In the genomic region with DNA sequence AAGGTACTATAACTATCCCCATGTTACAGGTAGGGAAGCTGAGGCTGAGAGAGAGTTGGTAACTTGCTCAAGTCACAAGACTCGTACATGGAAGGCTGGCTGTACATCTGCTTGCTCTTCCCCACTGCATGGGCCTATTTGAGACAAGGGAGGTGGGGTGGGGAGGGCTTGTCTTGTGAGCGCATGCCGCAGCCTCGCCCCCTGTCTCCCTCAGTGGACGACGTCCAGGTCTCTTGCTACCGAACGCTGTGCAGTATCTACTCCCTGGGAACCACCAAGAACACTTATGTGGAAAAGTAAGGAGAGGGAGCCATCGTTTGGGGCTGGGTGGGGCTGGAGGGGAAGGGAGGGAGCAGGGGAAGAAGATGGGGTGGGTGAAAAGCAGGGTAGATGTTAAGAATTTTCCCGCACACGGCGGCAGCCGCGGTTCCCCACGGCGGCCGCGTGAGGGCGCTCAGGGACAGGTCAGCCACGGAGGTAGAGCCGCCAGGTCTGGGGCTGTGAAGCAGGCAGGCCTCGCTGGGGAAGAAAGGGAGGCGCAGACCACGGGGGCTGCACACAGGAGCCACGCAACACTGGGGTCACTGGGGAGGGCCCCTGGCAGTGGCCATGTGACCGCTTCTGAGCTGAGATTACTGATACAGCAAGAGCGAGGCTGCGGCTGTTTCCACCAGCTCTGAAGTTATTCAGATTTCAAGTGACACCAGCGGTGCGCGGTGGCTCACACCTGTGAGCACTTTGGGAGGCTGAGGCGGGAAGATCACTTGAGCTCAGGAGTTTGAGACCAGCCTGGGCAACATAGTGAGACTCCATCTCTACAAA, we compare ENCODE assay signal across 2 cellular contexts.
TF ChIP-seq lines count a peak whose summit lies in the region.

No MANE protein-coding gene starts in this region.

TF ChIP-seq in HCT116, 20 proteins besides CTCF, POLR2A, EP300 and RAD21 (continued from another document):
- TF ChIP-seq, protein P1, sequence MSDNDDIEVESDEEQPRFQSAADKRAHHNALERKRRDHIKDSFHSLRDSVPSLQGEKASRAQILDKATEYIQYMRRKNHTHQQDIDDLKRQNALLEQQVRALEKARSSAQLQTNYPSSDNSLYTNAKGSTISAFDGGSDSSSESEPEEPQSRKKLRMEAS (IDR thresholded peaks at IDR 0.05): peak; percentile 30; the same call in 1 of the 2 replicates
- no peak for TF ChIP-seq JUND (IDR thresholded peaks at IDR 0.05)
TF ChIP-seq in HCT116: peak in this region for 1.

TF ChIP-seq in endothelial cell of umbilical vein, 7 proteins besides CTCF, POLR2A, EP300 and RAD21:
- TF ChIP-seq GATA2 (IDR thresholded peaks at IDR 0.05; ENCODE audit: insufficient read depth, insufficient read length, low read depth, low read length) (no peak), EZH2 (IDR thresholded peaks at IDR 0.05; ENCODE audit: borderline replicate concordance, low read depth, low read length, severe bottlenecking) (no peak), JUN (IDR thresholded peaks at IDR 0.05; ENCODE audit: borderline replicate concordance, insufficient read depth, insufficient read length, low read depth) (no peak), FOS (IDR thresholded peaks at IDR 0.05; ENCODE audit: borderline replicate concordance, insufficient read depth, low read length) (no peak), MYC (IDR thresholded peaks at IDR 0.05; ENCODE audit: low read depth, low read length) (no peak), POLR2AphosphoS5 (IDR thresholded peaks at IDR 0.05; ENCODE audit: insufficient read depth, low read depth, low read length) (no peak)
- TF ChIP-seq, protein P1 (IDR thresholded peaks at IDR 0.05; ENCODE audit: insufficient read depth, insufficient read length): no peak
